In genomic region chr19:34998777-34999497, GRCh38 we compare ENCODE assay signal across 8 cellular contexts. TPM values are rescaled to one million over a fixed set of nuclear protein-coding genes. Genes with fewer than 3 reads are reported as not detected.
DNase-seq lines count a peak whose midpoint lies in the region; ATAC-seq, FAIRE-seq and TF ChIP-seq lines count a peak whose summit lies in the region.

No MANE protein-coding gene starts in this region.

- H3K79me2 ChIP-seq in OCI-LY7 (ENCODE audit: insufficient read depth, low read depth, low read length) (peaks cover 40% of the 10 kb centered on the region), endothelial cell of umbilical vein (ENCODE audit: control insufficient read depth, insufficient read depth, low read length) (peaks cover 32% of the 10 kb centered on the region)

- no peaks in the 10 kb centered on the region for H3K9me1 ChIP-seq in endothelial cell of umbilical vein (replicated peaks; ENCODE audit: control insufficient read depth, extremely low read depth, insufficient read depth, low read length)

- peak overlapping the region; percentile 80 for H3K9ac ChIP-seq in endothelial cell of umbilical vein (replicated peaks; ENCODE audit: extremely low read depth, insufficient read depth, low read length)

- peaks cover 35% of the 10 kb centered on the region for H3K36me3 Mint-ChIP-seq in CD4-positive, alpha-beta T cell (ENCODE audit: low read depth)
- no peaks in the 10 kb centered on the region for H3K36me3 Mint-ChIP-seq in neural crest cell (ENCODE audit: low read depth)

- BruUV-seq in OCI-LY7 (replicated peaks; lab: Mats Ljungman, UMichigan): no TSS peak
- no TSS peak for BruUV-seq in endothelial cell of umbilical vein (replicated peaks; lab: Mats Ljungman, UMichigan)

- peaks cover 72% of the 10 kb centered on the region for H3K4me1 Mint-ChIP-seq in CD4-positive, alpha-beta T cell (ENCODE audit: low read depth)
- peaks cover 48% of the 10 kb centered on the region for H3K4me1 Mint-ChIP-seq in neural crest cell

- H3K27me3 ChIP-seq in CD4-positive, alpha-beta T cell (ENCODE audit: control insufficient read depth, insufficient read depth, low read length): no peaks in the 10 kb centered on the region
- H3K27me3 ChIP-seq in endothelial cell of umbilical vein (ENCODE audit: control insufficient read depth in 2 of 2, insufficient read depth in 2 of 2, low read length in 2 of 2) (no peaks in the 10 kb centered on the region), BE2C (no peaks in the 10 kb centered on the region)

- peak overlapping the region; percentile 95 for H3K4me2 ChIP-seq in OCI-LY7 (ENCODE audit: low read length)
- peak overlapping the region; percentile 77 for H3K4me2 ChIP-seq in endothelial cell of umbilical vein (ENCODE audit: insufficient read depth, low read length)

- H3K4me3 Mint-ChIP-seq in CD4-positive, alpha-beta T cell: peak overlapping the region; percentile 91
- peak overlapping the region; percentile 91 for H3K4me3 Mint-ChIP-seq in neural crest cell

- H4K20me1 ChIP-seq in OCI-LY7 (ENCODE audit: insufficient read depth, low read length) (no peaks in the 10 kb centered on the region), endothelial cell of umbilical vein (replicated peaks; ENCODE audit: control insufficient read depth, extremely low read depth, insufficient read depth, low read length) (no peaks in the 10 kb centered on the region)

- no peaks in the 10 kb centered on the region for H3K9me3 Mint-ChIP-seq in CD4-positive, alpha-beta T cell
- no peaks in the 10 kb centered on the region for H3K9me3 Mint-ChIP-seq in neural crest cell

- DNase-seq in CD4-positive, alpha-beta T cell: no peak
- DNase-seq in OCI-LY7 (ENCODE audit: low spot score) (no peak), endothelial cell of umbilical vein (ENCODE audit: low read depth, low spot score) (no peak), neural crest cell (ENCODE audit: low read depth, low spot score) (no peak), BE2C (no peak), NCI-H446 (lab: John Stamatoyannopoulos, UW) (no peak)

- intact Hi-C loops in CD4-positive, alpha-beta T cell (cut with DNase I, micrococcal nuclease): loop anchor here in 1 of 2 experiments (5.0 kb wide), 1 partner anchor 208 kb away; no protein-coding TSS in a partner anchor
- intact Hi-C loops in OCI-LY7 (cut with micrococcal nuclease; ENCODE audit: unreplicated experiment): no loop called here
- intact Hi-C loops in endothelial cell of umbilical vein (cut with micrococcal nuclease): no loop called here

- H3K4me1 ChIP-seq in OCI-LY7 (ENCODE audit: insufficient read depth, low read length, poor library complexity, severe bottlenecking): peaks cover 63% of the 10 kb centered on the region
- peaks cover 71% of the 10 kb centered on the region for H3K4me1 ChIP-seq in endothelial cell of umbilical vein (ENCODE audit: control insufficient read depth, extremely low read depth, insufficient read depth, low read length)
- no peaks in the 10 kb centered on the region for H3K4me1 ChIP-seq in BE2C

- TF ChIP-seq POLR2A in endothelial cell of umbilical vein (IDR thresholded peaks at IDR 0.05; ENCODE audit: low read depth, low read length): no peak
- no peak for TF ChIP-seq POLR2A in GM18505 (IDR thresholded peaks at IDR 0.05; ENCODE audit: borderline replicate concordance, extremely low read depth, insufficient read depth, insufficient read length)

- peaks cover 26% of the 10 kb centered on the region; the same call in 1 of the 2 replicates for H3K36me3 ChIP-seq in OCI-LY7 (ENCODE audit: insufficient read depth, low read length)
- H3K36me3 ChIP-seq in endothelial cell of umbilical vein (ENCODE audit: control insufficient read depth in 2 of 2, extremely low read depth in 1 of 2, insufficient read depth in 2 of 2, low read length in 2 of 2): no peaks in the 10 kb centered on the region
- H3K36me3 ChIP-seq in BE2C: no peaks in the 10 kb centered on the region; the same call in 1 of the 2 replicates

- no peak for FAIRE-seq in endothelial cell of umbilical vein (lab: Jason Lieb, UNC)

- H3K27ac ChIP-seq in CD4-positive, alpha-beta T cell (ENCODE audit: low read depth, low read length): peak overlapping the region; percentile 79
- H3K27ac ChIP-seq in OCI-LY7 (ENCODE audit: low read depth, low read length, poor library complexity, severe bottlenecking) (no peak overlapping the region), endothelial cell of umbilical vein (ENCODE audit: insufficient read depth, low read depth, low read length) (peak overlapping the region; percentile 89)

- no peak for TF ChIP-seq CTCF in CD4-positive, alpha-beta T cell (IDR thresholded peaks at IDR 0.05)
- TF ChIP-seq CTCF in OCI-LY7 (conservative IDR thresholded peaks at IDR 0.05; ENCODE audit: low read length) (no peak), endothelial cell of umbilical vein (IDR thresholded peaks at IDR 0.05; ENCODE audit: extremely low read depth in 1 of 2, insufficient read depth in 1 of 2, low read depth in 1 of 2, low read length in 2 of 2) (no peak), neural crest cell (conservative IDR thresholded peaks at IDR 0.05) (no peak), BE2C (IDR thresholded peaks at IDR 0.05; ENCODE audit: low read depth, low read length) (no peak)

- CTCF ChIA-PET in CD4-positive, alpha-beta T cell (lab: Charles Lee): interaction anchor here (0.7 kb wide), 1 partner anchor 13 kb away, joined by 4 read pairs; no protein-coding TSS in a partner anchor
- CTCF ChIA-PET in OCI-LY7 (lab: Charles Lee; ENCODE audit: unreplicated experiment): interaction anchor here (0.6 kb wide), 1 partner anchor 827 kb away, joined by 3 read pairs; no protein-coding TSS in a partner anchor
- CTCF ChIA-PET in endothelial cell of umbilical vein (lab: Charles Lee): interaction anchor here (1.0 to 3.1 kb wide), 2 partner anchors 14 to 21 kb away, joined by 3 to 12 read pairs; no protein-coding TSS in a partner anchor

- H3K4me3 ChIP-seq in OCI-LY7 (ENCODE audit: low read depth, low read length, poor library complexity, severe bottlenecking) (peak overlapping the region; percentile 73), endothelial cell of umbilical vein (replicated peaks in 1 of 3; ENCODE audit: insufficient read depth in 1 of 3, low read depth in 1 of 3, low read length in 3 of 3) (no peak overlapping the region), BE2C (ENCODE audit: low read depth, low read length) (no peak overlapping the region)

- POLR2A ChIA-PET in CD4-positive, alpha-beta T cell (lab: Charles Lee): interaction anchor here (1.5 to 10.3 kb wide), 3 partner anchors 13 to 25 kb away, joined by 5 to 205 read pairs (median 12); no protein-coding TSS in a partner anchor
- POLR2A ChIA-PET in OCI-LY7 (lab: Charles Lee) (interaction anchor here (0.7 to 0.8 kb wide), 2 partner anchors 368 to 1052 kb away, joined by 3 to 7 read pairs; no protein-coding TSS in a partner anchor), endothelial cell of umbilical vein (lab: Charles Lee) (no interaction called here)

- no peaks in the 10 kb centered on the region for H3K9me2 ChIP-seq in OCI-LY7 (ENCODE audit: insufficient read depth, low read length)

- H3K27me3 Mint-ChIP-seq in CD4-positive, alpha-beta T cell: no peaks in the 10 kb centered on the region
- H3K27me3 Mint-ChIP-seq in neural crest cell (ENCODE audit: low read depth): no peaks in the 10 kb centered on the region

- dilution Hi-C loops in endothelial cell of umbilical vein (cut with MboI; ENCODE audit: extremely low pct_ligation_motif_present, low sequenced_read_pairs): no loop called here

- H2AFZ ChIP-seq in OCI-LY7 (ENCODE audit: low read length): peak overlapping the region; percentile 64; the same call in 1 of the 2 replicates
- peak overlapping the region; percentile 48 for H2AFZ ChIP-seq in endothelial cell of umbilical vein (ENCODE audit: low read depth, low read length)

- peak overlapping the region; percentile 98 for H3K27ac Mint-ChIP-seq in CD4-positive, alpha-beta T cell
- peak overlapping the region; percentile 54 for H3K27ac Mint-ChIP-seq in neural crest cell (ENCODE audit: unreplicated experiment)

- no peaks in the 10 kb centered on the region for H3K9me3 ChIP-seq in CD4-positive, alpha-beta T cell (ENCODE audit: control insufficient read depth, low read length)
- no peaks in the 10 kb centered on the region for H3K9me3 ChIP-seq in OCI-LY7 (ENCODE audit: low read length)
- H3K9me3 ChIP-seq in endothelial cell of umbilical vein (replicated peaks; ENCODE audit: control insufficient read depth, insufficient read depth, low read length): no peaks in the 10 kb centered on the region
- H3K9me3 ChIP-seq in BE2C: no peaks in the 10 kb centered on the region

- ATAC-seq in CD4-positive, alpha-beta T cell (ENCODE audit: poor library complexity): no peak
- ATAC-seq in GM21717 (IDR thresholded peaks at IDR 0.05; ENCODE audit: unreplicated experiment) (no peak), GM18505 (IDR thresholded peaks at IDR 0.05; ENCODE audit: unreplicated experiment) (no peak)

RNA-seq across cellular contexts. Expression of gene GRAMD1A, which starts 1.2 kb away (rescaled TPM):
- 100 to 1,000 TPM; 221 to 229 TPM for total RNA-seq in CD4-positive, alpha-beta T cell
- total RNA-seq in OCI-LY7 (2014; rRNA removed; shearing (Covaris generic)): 67.9 and 84.2 TPM in 2 replicates
- total RNA-seq in OCI-LY7 (2022) (124 and 133 TPM in 2 replicates), endothelial cell of umbilical vein (130 and 139 TPM in 2 replicates), neural crest cell (100 and 103 TPM in 2 replicates)
- polyA plus RNA-seq in endothelial cell of umbilical vein: 127 and 162 TPM in 2 replicates
- 104 and 137 TPM in 2 replicates for polyA plus RNA-seq in endothelial cell of umbilical vein (2011; cell fraction: cytosol; rRNA removed)
- 196 and 258 TPM in 2 replicates for polyA plus RNA-seq in endothelial cell of umbilical vein (2011; cell fraction: nucleus; rRNA removed)
- polyA plus RNA-seq in endothelial cell of umbilical vein (2012): 73.2 and 107 TPM in 2 replicates
- polyA minus RNA-seq in endothelial cell of umbilical vein: 102 and 108 TPM in 2 replicates
- polyA minus RNA-seq in endothelial cell of umbilical vein (2011; cell fraction: cytosol; rRNA and poly(A)+ RNA removed): 30.2 TPM
- polyA minus RNA-seq in endothelial cell of umbilical vein (2011; cell fraction: nucleus; rRNA and poly(A)+ RNA removed): 64.1 and 68.0 TPM in 2 replicates
- 149 TPM for polyA plus RNA-seq in BE2C (2012; ENCODE audit: insufficient read depth, insufficient read length, low read depth)

RNA-seq across cellular contexts. Expression of gene SCN1B, which starts 31.3 kb away (rescaled TPM):
- 1 to 10 TPM; 1.4 to 2.3 TPM for total RNA-seq in CD4-positive, alpha-beta T cell
- total RNA-seq in OCI-LY7 (2014; rRNA removed; shearing (Covaris generic)): 0.41 and 0.59 TPM in 2 replicates
- 3.1 and 3.6 TPM in 2 replicates for total RNA-seq in OCI-LY7 (2022)
- 14.2 and 15.8 TPM in 2 replicates for total RNA-seq in endothelial cell of umbilical vein
- 11.2 and 14.0 TPM in 2 replicates for polyA plus RNA-seq in endothelial cell of umbilical vein
- polyA plus RNA-seq in endothelial cell of umbilical vein (2011; cell fraction: cytosol; rRNA removed): 9.9 and 12.4 TPM in 2 replicates
- polyA plus RNA-seq in endothelial cell of umbilical vein (2011; cell fraction: nucleus; rRNA removed): 16.8 and 18.5 TPM in 2 replicates
- 11.0 and 13.7 TPM in 2 replicates for polyA plus RNA-seq in endothelial cell of umbilical vein (2012)
- 10.0 and 10.2 TPM in 2 replicates for polyA minus RNA-seq in endothelial cell of umbilical vein
- polyA minus RNA-seq in endothelial cell of umbilical vein (2011; cell fraction: cytosol; rRNA and poly(A)+ RNA removed): 0.20 TPM
- 3.1 and 3.5 TPM in 2 replicates for polyA minus RNA-seq in endothelial cell of umbilical vein (2011; cell fraction: nucleus; rRNA and poly(A)+ RNA removed)
- total RNA-seq in neural crest cell: 1.7 and 1.9 TPM in 2 replicates
- 3.0 TPM for polyA plus RNA-seq in BE2C (2012; ENCODE audit: insufficient read depth, insufficient read length, low read depth)

RNA-seq across cellular contexts. Expression of gene ZNF792, which starts 34.9 kb away (rescaled TPM):
- total RNA-seq in CD4-positive, alpha-beta T cell: 1 to 10 TPM; 6.8 to 8.9 TPM
- 8.0 and 8.3 TPM in 2 replicates for total RNA-seq in OCI-LY7 (2014; rRNA removed; shearing (Covaris generic))
- total RNA-seq in OCI-LY7 (2022): 9.5 TPM in 2 replicates
- total RNA-seq in endothelial cell of umbilical vein: 19.6 and 19.8 TPM in 2 replicates
- 10.9 and 11.3 TPM in 2 replicates for polyA plus RNA-seq in endothelial cell of umbilical vein
- polyA plus RNA-seq in endothelial cell of umbilical vein (2011; cell fraction: cytosol; rRNA removed): 10.2 and 11.7 TPM in 2 replicates
- polyA plus RNA-seq in endothelial cell of umbilical vein (2011; cell fraction: nucleus; rRNA removed): 21.0 and 25.4 TPM in 2 replicates
- polyA plus RNA-seq in endothelial cell of umbilical vein (2012): 9.5 and 9.8 TPM in 2 replicates
- polyA minus RNA-seq in endothelial cell of umbilical vein: 60.2 and 63.6 TPM in 2 replicates
- 0.82 TPM for polyA minus RNA-seq in endothelial cell of umbilical vein (2011; cell fraction: cytosol; rRNA and poly(A)+ RNA removed)
- polyA minus RNA-seq in endothelial cell of umbilical vein (2011; cell fraction: nucleus; rRNA and poly(A)+ RNA removed): 53.5 and 64.3 TPM in 2 replicates
- 7.5 and 8.1 TPM in 2 replicates for total RNA-seq in neural crest cell
- polyA plus RNA-seq in BE2C (2012; ENCODE audit: insufficient read depth, insufficient read length, low read depth): 22.6 TPM

RNA-seq across cellular contexts. Expression of gene HPN, which starts 42.6 kb away (rescaled TPM):
- not detected for total RNA-seq in CD4-positive, alpha-beta T cell
- 0.19 TPM in 1 of 2 replicates, not detected in the other for total RNA-seq in OCI-LY7 (2014; rRNA removed; shearing (Covaris generic))
- 0.17 TPM in 1 of 2 replicates, not detected in the other for total RNA-seq in OCI-LY7 (2022)
- total RNA-seq in endothelial cell of umbilical vein: 0.23 TPM in 1 of 2 replicates, not detected in the other
- 0.05 and 0.10 TPM in 2 replicates for polyA plus RNA-seq in endothelial cell of umbilical vein
- polyA plus RNA-seq in endothelial cell of umbilical vein (2011; cell fraction: cytosol; rRNA removed): 0.04 TPM in 1 of 2 replicates, not detected in the other
- polyA plus RNA-seq in endothelial cell of umbilical vein (2011; cell fraction: nucleus; rRNA removed): 0.21 and 0.31 TPM in 2 replicates
- not detected in 2 replicates for polyA plus RNA-seq in endothelial cell of umbilical vein (2012)
- polyA minus RNA-seq in endothelial cell of umbilical vein: 0.13 TPM in 1 of 2 replicates, not detected in the other
- polyA minus RNA-seq in endothelial cell of umbilical vein (2011; cell fraction: cytosol; rRNA and poly(A)+ RNA removed): not detected
- polyA minus RNA-seq in endothelial cell of umbilical vein (2011; cell fraction: nucleus; rRNA and poly(A)+ RNA removed): 0.29 TPM in 1 of 2 replicates, not detected in the other
- total RNA-seq in neural crest cell: 0.26 and 0.27 TPM in 2 replicates
- polyA plus RNA-seq in BE2C (2012; ENCODE audit: insufficient read depth, insufficient read length, low read depth): not detected
